Comparison of ENCODE assay signal across 8 cellular contexts in the genomic region with DNA sequence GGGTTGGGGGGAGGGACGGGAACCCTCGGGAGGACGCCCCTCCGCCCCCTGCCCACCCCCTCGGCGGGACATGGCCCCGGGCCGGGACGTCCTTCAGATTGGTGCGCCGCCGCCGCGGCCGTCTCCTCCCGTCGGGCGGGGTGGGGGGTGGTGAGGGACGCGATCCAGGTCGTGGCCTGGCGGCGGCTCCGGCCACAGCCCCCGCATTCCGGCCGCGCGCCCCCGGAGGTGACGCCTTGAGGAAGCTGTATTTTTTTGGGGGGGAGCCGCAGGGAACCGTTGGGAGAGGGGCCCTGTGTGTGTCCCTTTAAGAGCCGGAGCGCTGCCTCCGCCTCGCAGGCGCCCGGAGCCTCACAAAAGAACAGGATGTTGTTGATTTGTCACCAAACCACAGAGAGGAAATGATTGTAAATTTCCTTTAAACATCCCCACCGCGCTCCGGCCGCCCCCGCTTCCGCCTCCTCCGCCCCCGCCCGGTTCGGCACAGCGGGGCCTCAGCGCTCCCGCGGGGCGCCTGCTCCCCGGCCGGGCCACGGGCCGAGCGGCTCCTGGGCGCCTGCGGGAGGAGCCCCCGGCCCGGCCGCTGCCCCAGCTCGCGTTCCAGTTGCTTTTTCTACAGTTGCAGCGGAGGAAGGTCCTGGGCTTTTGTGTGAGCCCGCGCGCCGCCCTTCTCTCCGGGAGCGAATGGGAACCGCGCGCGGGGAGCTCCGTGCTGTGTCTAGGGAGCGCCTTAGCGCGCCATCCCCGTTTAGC. TPM values are rescaled to one million over a fixed set of nuclear protein-coding genes. Genes with fewer than 3 reads are reported as not detected.
DNase-seq lines count a peak whose midpoint lies in the region; ATAC-seq and TF ChIP-seq lines count a peak whose summit lies in the region.

No MANE protein-coding gene starts in this region.

- TF ChIP-seq CTCF in AG09309 (IDR thresholded peaks at IDR 0.05; ENCODE audit: control insufficient read depth, insufficient read depth, low read depth, low read length, missing control alignments) = no peak
- TF ChIP-seq CTCF in left lung (IDR thresholded peaks at IDR 0.05) = no peak

- ATAC-seq in GM18870 (IDR thresholded peaks at IDR 0.05; ENCODE audit: unreplicated experiment) (peak; percentile 87), HG03103 (IDR thresholded peaks at IDR 0.05; ENCODE audit: low read depth, unreplicated experiment) (peak; percentile 94), left lung (peak; percentile 89)

- H3K9me3 Mint-ChIP-seq in activated CD4-positive, alpha-beta T cell treated with anti-CD3 and anti-CD28 coated beads, Interleukin-2, amount 10 ng/mL, durations not matched to agents 7 days and 5 days = no peaks in the 10 kb centered on the region
- H3K9me3 Mint-ChIP-seq in dendritic cell treated with granulocyte-macrophage colony-stimulating factor and Interleukin-4, amounts not matched to agents 40 ng/mL and 50 ng/mL, for 4 days = no peaks in the 10 kb centered on the region

- H3K27me3 Mint-ChIP-seq in activated CD4-positive, alpha-beta T cell treated with anti-CD3 and anti-CD28 coated beads, Interleukin-2, amount 10 ng/mL, durations not matched to agents 7 days and 5 days = peaks cover 23% of the 10 kb centered on the region
- H3K27me3 Mint-ChIP-seq in dendritic cell treated with granulocyte-macrophage colony-stimulating factor and Interleukin-4, amounts not matched to agents 40 ng/mL and 50 ng/mL, for 4 days = peaks cover 77% of the 10 kb centered on the region

- H3K9me3 ChIP-seq in left lung = no peaks in the 10 kb centered on the region

- peak overlapping the region; percentile 97 for H3K27ac ChIP-seq in left lung

- peak overlapping the region; percentile 75 for H3K4me3 Mint-ChIP-seq in activated CD4-positive, alpha-beta T cell treated with anti-CD3 and anti-CD28 coated beads, Interleukin-2, amount 10 ng/mL, durations not matched to agents 7 days and 5 days
- H3K4me3 Mint-ChIP-seq in dendritic cell treated with granulocyte-macrophage colony-stimulating factor and Interleukin-4, amounts not matched to agents 40 ng/mL and 50 ng/mL, for 4 days = peak overlapping the region; percentile 70

- H3K4me1 ChIP-seq in left lung = peaks cover 14 to 37% of the 10 kb centered on the region in 2 donors

- H3K4me3 ChIP-seq in AG09309 (ENCODE audit: control insufficient read depth, low read depth, low read length) (peak overlapping the region; percentile 57), left lung (peak overlapping the region; percentile 42 to 52)

- no peaks in the 10 kb centered on the region for H3K36me3 Mint-ChIP-seq in activated CD4-positive, alpha-beta T cell treated with anti-CD3 and anti-CD28 coated beads, Interleukin-2, amount 10 ng/mL, durations not matched to agents 7 days and 5 days (ENCODE audit: low read depth)
- H3K36me3 Mint-ChIP-seq in dendritic cell treated with granulocyte-macrophage colony-stimulating factor and Interleukin-4, amounts not matched to agents 40 ng/mL and 50 ng/mL, for 4 days (ENCODE audit: low read depth) = no peaks in the 10 kb centered on the region

- H3K36me3 ChIP-seq in left lung = no peaks in the 10 kb centered on the region

- peaks cover 0 to 62% of the 10 kb centered on the region in 2 donors for H3K27me3 ChIP-seq in left lung

- H3K27ac Mint-ChIP-seq in activated CD4-positive, alpha-beta T cell treated with anti-CD3 and anti-CD28 coated beads, Interleukin-2, amount 10 ng/mL, durations not matched to agents 7 days and 5 days = peak overlapping the region; percentile 96
- peak overlapping the region; percentile 67 for H3K27ac Mint-ChIP-seq in dendritic cell treated with granulocyte-macrophage colony-stimulating factor and Interleukin-4, amounts not matched to agents 40 ng/mL and 50 ng/mL, for 4 days

- CTCF ChIA-PET in activated CD4-positive, alpha-beta T cell treated with anti-CD3 and anti-CD28 coated beads, Interleukin-2, amount 10 ng/mL, durations not matched to agents 7 days and 5 days (lab: Charles Lee) = interaction anchor here (1.0 to 2.9 kb wide), 3 partner anchors 8 to 36 kb away, joined by 3 to 9 read pairs (median 7); no protein-coding TSS in a partner anchor

- POLR2A ChIA-PET in activated CD4-positive, alpha-beta T cell treated with anti-CD3 and anti-CD28 coated beads, Interleukin-2, amount 10 ng/mL, durations not matched to agents 7 days and 5 days (lab: Charles Lee) = interaction anchor here (0.5 kb wide), 1 partner anchor 87 kb away, joined by 4 read pairs; no protein-coding TSS in a partner anchor

- intact Hi-C loops in dendritic cell treated with granulocyte-macrophage colony-stimulating factor and Interleukin-4, amounts not matched to agents 40 ng/mL and 50 ng/mL, for 4 days (cut with micrococcal nuclease) = no loop called here
- intact Hi-C loops in left lung (cut with DNase I) = no loop called here

- DNase-seq in AG09309 (ENCODE audit: low read depth) = peak; percentile 70
- peak; percentile 40 for DNase-seq in NCI-H446 treated with DMSO at 0.1 percent for 48 hours (lab: John Stamatoyannopoulos, UW)
- DNase-seq in activated CD4-positive, alpha-beta T cell treated with anti-CD3 and anti-CD28 coated beads, Interleukin-2, amount 10 ng/mL, durations not matched to agents 7 days and 5 days = peak; percentile 89
- DNase-seq in left lung = peak; percentile 85 to 96
- peak; percentile 92 for DNase-seq in stimulated activated CD4-positive, alpha-beta T cell treated with anti-CD3 and anti-CD28 coated beads, Interleukin-2, amount 100 ng/mL, for 24 hours

- H3K4me1 Mint-ChIP-seq in activated CD4-positive, alpha-beta T cell treated with anti-CD3 and anti-CD28 coated beads, Interleukin-2, amount 10 ng/mL, durations not matched to agents 7 days and 5 days = peaks cover 51% of the 10 kb centered on the region
- H3K4me1 Mint-ChIP-seq in dendritic cell treated with granulocyte-macrophage colony-stimulating factor and Interleukin-4, amounts not matched to agents 40 ng/mL and 50 ng/mL, for 4 days (ENCODE audit: low read depth) = peaks cover 25% of the 10 kb centered on the region

RNA-seq across cellular contexts. Expression of gene SPRY4, which starts 32.1 kb away (rescaled TPM):
- total RNA-seq in activated CD4-positive, alpha-beta T cell treated with anti-CD3 and anti-CD28 coated beads, Interleukin-2, amount 10 ng/mL, durations not matched to agents 7 days and 5 days = under 1 TPM; 0.05 to 0.27 TPM
- total RNA-seq in left lung = 10 to 100 TPM; 28.9 to 44.0 TPM

Comparison
In these comparisons a context has a peak if more than half of its experiments do, and no peak if none do; other contexts are left out.
1. Peak in every context shown above with its lines: DNase-seq, ATAC-seq, H3K4me3 ChIP-seq and H3K27ac ChIP-seq.
2. DNase-seq: peak in every context shown above with its lines; median percentile 92 in stimulated activated CD4-positive, alpha-beta T cell treated with anti-CD3 and anti-CD28 coated beads, Interleukin-2, amount 100 ng/mL, for 24 hours; 90 in left lung; 89 in activated CD4-positive, alpha-beta T cell treated with anti-CD3 and anti-CD28 coated beads, Interleukin-2, amount 10 ng/mL, durations not matched to agents 7 days and 5 days; 70 in AG09309; 40 in NCI-H446 treated with DMSO at 0.1 percent for 48 hours.
3. RNA of gene SPRY4, which starts 32.1 kb away (total RNA-seq): 28.9 to 44.0 TPM in left lung; 0.05 to 0.27 TPM in activated CD4-positive, alpha-beta T cell treated with anti-CD3 and anti-CD28 coated beads, Interleukin-2, amount 10 ng/mL, durations not matched to agents 7 days and 5 days; every median in the first group is over 10 times any median in the second.